In genomic region chr16:5036228-5037156, GRCh38 we compare ENCODE assay signal across 1 cellular context.
TF ChIP-seq lines count a peak whose summit lies in the region.

No MANE protein-coding gene starts in this region.

TF ChIP-seq in H1, 55 proteins besides CTCF, POLR2A, EP300 and RAD21:
- TF ChIP-seq TAF1 (IDR thresholded peaks at IDR 0.05; ENCODE audit: low read depth, low read length) (0 out of 2 replicates have a peak, but pooled peaks have one; percentile 22), CBX8 (IDR thresholded peaks at IDR 0.05; ENCODE audit: borderline replicate concordance, low read depth, low read length) (no peak), CREB1 (IDR thresholded peaks at IDR 0.05) (no peak), ASH2L (IDR thresholded peaks at IDR 0.05; ENCODE audit: low read length) (peak; percentile 71)
